32 cellular contexts compared by ENCODE assay signal in the genomic region with DNA sequence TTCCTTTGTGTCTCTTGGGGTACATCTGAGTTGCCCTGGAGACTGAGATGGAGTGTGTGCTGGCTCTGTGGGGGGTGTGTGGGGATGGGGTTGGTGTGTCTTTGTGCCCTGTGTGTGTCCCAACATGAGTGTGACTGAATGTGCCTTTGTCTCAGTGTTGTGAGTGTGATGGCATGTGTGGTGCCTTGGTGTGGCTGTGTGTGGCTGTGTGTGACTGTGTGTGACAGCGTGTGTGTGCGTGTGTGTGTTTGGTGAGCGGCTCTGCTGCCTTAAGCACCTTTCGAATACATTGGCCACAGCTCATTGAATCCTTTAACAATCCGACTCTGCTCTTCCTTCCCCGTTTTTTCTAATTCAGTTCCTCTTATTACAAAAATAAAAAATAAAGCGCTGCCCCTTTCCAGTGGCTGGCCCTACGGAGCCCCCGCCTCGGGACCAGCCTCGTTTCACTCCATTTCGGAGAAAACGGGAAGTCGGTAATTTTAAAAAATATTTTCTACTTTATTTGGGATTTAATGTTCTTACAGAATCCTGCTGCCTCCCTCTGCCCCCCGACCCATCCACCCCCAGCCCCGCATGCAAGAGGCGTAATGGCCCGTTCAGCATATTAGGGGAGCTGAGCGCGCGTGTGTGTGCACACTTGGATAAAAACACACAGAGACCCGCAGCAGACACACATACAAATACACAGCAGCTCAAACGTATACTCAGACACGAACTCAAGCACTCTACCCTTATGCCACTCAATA.
"Had no signal": no experiment of that assay in that cellular context is flagged by ENCODE, and none has a peak within 500 bp of the region (broad histone marks: within the 10 kb centered on the region; RNA-seq: fewer than 3 reads in every experiment).

No MANE protein-coding gene starts in this region.

- H3K36me3 ChIP-seq: brain microvascular endothelial cell, esophagus squamous epithelium, heart right ventricle, neural progenitor cell, sigmoid colon, thoracic aorta, vagina had no signal

- H3K9me3 Mint-ChIP-seq: activated naive CD4-positive, alpha-beta T cell treated with anti-CD3 and anti-CD28 coated beads for 36 hours; activated naive CD8-positive, alpha-beta T cell treated with anti-CD3 and anti-CD28 coated beads, Interleukin-2, amount 10 ng/mL, durations not matched to agents 7 days and 5 days; activated T-helper 1 cell treated with anti-CD3 and anti-CD28 coated beads, Interleukin-12 subunit alpha, Interleukin-12 subunit beta, Interleukin-2, Interleukin-4 antibody, amounts not matched to agents 30 ng/mL and 10 ng/mL and 1 ng/mL, durations not matched to agents 14 hours and 24 hours and 36 hours; dendritic cell treated with granulocyte-macrophage colony-stimulating factor and Interleukin-4, amounts not matched to agents 40 ng/mL and 50 ng/mL, for 4 days; natural killer cell; neural progenitor cell; stimulated activated effector memory CD8-positive, alpha-beta T cell treated with anti-CD3 and anti-CD28 coated beads, Interleukin-12 subunit alpha, Interleukin-12 subunit beta, amount 100 ng/mL, for 72 hours; stimulated activated naive CD8-positive, alpha-beta T cell treated with anti-CD3 and anti-CD28 coated beads, Interleukin-15, Interleukin-2, amounts not matched to agents 100 ng/mL and 50 ng/mL, for 24 hours; T-helper 1 cell treated with Interleukin-12 subunit alpha and Interleukin-12 subunit beta and Interleukin-4 antibody, amounts not matched to agents 30 μg/mL and 1 μg/mL, for 36 hours had no signal

- H3K4me3 ChIP-seq: esophagus squamous epithelium, heart right ventricle, sigmoid colon, thoracic aorta, vagina had no signal

- H3K4me1 ChIP-seq: esophagus squamous epithelium, heart right ventricle, neural progenitor cell, sigmoid colon, vagina had no signal

- H2AFZ ChIP-seq: neural progenitor cell had no signal

- DNase-seq: activated CD4-positive, alpha-beta T cell treated with anti-CD3 and anti-CD28 coated beads for 4 hours; activated CD4-positive, alpha-beta T cell treated with anti-CD3 and anti-CD28 coated beads, Interleukin-2, amount 50 U/mL, for 4 hours; activated effector memory CD4-positive, alpha-beta T cell treated with anti-CD3 and anti-CD28 coated beads, Interleukin-2, amount 50 U/mL, for 16 hours; activated naive CD4-positive, alpha-beta T cell treated with anti-CD3 and anti-CD28 coated beads for 36 hours; activated naive CD8-positive, alpha-beta T cell treated with anti-CD3 and anti-CD28 coated beads, Interleukin-2, amount 10 ng/mL, durations not matched to agents 7 days and 5 days; activated T-cell treated with anti-CD3 and anti-CD28 coated beads for 4 hours; brain microvascular endothelial cell; caudate nucleus; effector CD4-positive, alpha-beta T cell; esophagus squamous epithelium; foreskin melanocyte; heart right ventricle; kidney glomerular epithelial cell; mammary epithelial cell; natural killer cell; sigmoid colon; small intestine; stimulated activated CD4-positive, alpha-beta T cell treated with anti-CD3 and anti-CD28 coated beads, Interleukin-4, amount 100 ng/mL, for 24 hours; SW 1271; T-helper 9 cell; trophoblast cell had no signal

- H3K27me3 ChIP-seq: vagina had no signal

- H3K27ac Mint-ChIP-seq: activated naive CD4-positive, alpha-beta T cell treated with anti-CD3 and anti-CD28 coated beads for 36 hours; activated naive CD8-positive, alpha-beta T cell treated with anti-CD3 and anti-CD28 coated beads, Interleukin-2, amount 10 ng/mL, durations not matched to agents 7 days and 5 days; activated T-helper 1 cell treated with anti-CD3 and anti-CD28 coated beads, Interleukin-12 subunit alpha, Interleukin-12 subunit beta, Interleukin-2, Interleukin-4 antibody, amounts not matched to agents 30 ng/mL and 10 ng/mL and 1 ng/mL, durations not matched to agents 14 hours and 24 hours and 36 hours; dendritic cell treated with granulocyte-macrophage colony-stimulating factor and Interleukin-4, amounts not matched to agents 40 ng/mL and 50 ng/mL, for 4 days; natural killer cell; neural progenitor cell; stimulated activated effector memory CD8-positive, alpha-beta T cell treated with anti-CD3 and anti-CD28 coated beads, Interleukin-12 subunit alpha, Interleukin-12 subunit beta, amount 100 ng/mL, for 72 hours; stimulated activated naive CD8-positive, alpha-beta T cell treated with anti-CD3 and anti-CD28 coated beads, Interleukin-15, Interleukin-2, amounts not matched to agents 100 ng/mL and 50 ng/mL, for 24 hours; T-helper 1 cell treated with Interleukin-12 subunit alpha and Interleukin-12 subunit beta and Interleukin-4 antibody, amounts not matched to agents 30 μg/mL and 1 μg/mL, for 36 hours had no signal

- H3K27ac ChIP-seq: brain microvascular endothelial cell, esophagus squamous epithelium, heart right ventricle, neural progenitor cell, sigmoid colon, thoracic aorta, vagina, VCaP had no signal

- H3K9ac ChIP-seq: neural progenitor cell had no signal

- H3K4me1 Mint-ChIP-seq: activated naive CD8-positive, alpha-beta T cell treated with anti-CD3 and anti-CD28 coated beads, Interleukin-2, amount 10 ng/mL, durations not matched to agents 7 days and 5 days; natural killer cell; stimulated activated effector memory CD8-positive, alpha-beta T cell treated with anti-CD3 and anti-CD28 coated beads, Interleukin-12 subunit alpha, Interleukin-12 subunit beta, amount 100 ng/mL, for 72 hours had no signal

- FAIRE-seq: astrocyte, small intestine, TTC549 had no signal

- ATAC-seq: heart right ventricle; natural killer cell; stimulated activated effector memory CD8-positive, alpha-beta T cell treated with anti-CD3 and anti-CD28 coated beads, Interleukin-12 subunit alpha, Interleukin-12 subunit beta, amount 100 ng/mL, for 72 hours had no signal

- H3K4me3 Mint-ChIP-seq: activated naive CD4-positive, alpha-beta T cell treated with anti-CD3 and anti-CD28 coated beads for 36 hours; activated naive CD8-positive, alpha-beta T cell treated with anti-CD3 and anti-CD28 coated beads, Interleukin-2, amount 10 ng/mL, durations not matched to agents 7 days and 5 days; activated T-helper 1 cell treated with anti-CD3 and anti-CD28 coated beads, Interleukin-12 subunit alpha, Interleukin-12 subunit beta, Interleukin-2, Interleukin-4 antibody, amounts not matched to agents 30 ng/mL and 10 ng/mL and 1 ng/mL, durations not matched to agents 14 hours and 24 hours and 36 hours; dendritic cell treated with granulocyte-macrophage colony-stimulating factor and Interleukin-4, amounts not matched to agents 40 ng/mL and 50 ng/mL, for 4 days; natural killer cell; neural progenitor cell; stimulated activated effector memory CD8-positive, alpha-beta T cell treated with anti-CD3 and anti-CD28 coated beads, Interleukin-12 subunit alpha, Interleukin-12 subunit beta, amount 100 ng/mL, for 72 hours; stimulated activated naive CD8-positive, alpha-beta T cell treated with anti-CD3 and anti-CD28 coated beads, Interleukin-15, Interleukin-2, amounts not matched to agents 100 ng/mL and 50 ng/mL, for 24 hours; T-helper 1 cell treated with Interleukin-12 subunit alpha and Interleukin-12 subunit beta and Interleukin-4 antibody, amounts not matched to agents 30 μg/mL and 1 μg/mL, for 36 hours had no signal

- H3K9me3 ChIP-seq: esophagus squamous epithelium, heart right ventricle, sigmoid colon, thoracic aorta, vagina had no signal

- H3K36me3 Mint-ChIP-seq: activated naive CD8-positive, alpha-beta T cell treated with anti-CD3 and anti-CD28 coated beads, Interleukin-2, amount 10 ng/mL, durations not matched to agents 7 days and 5 days; natural killer cell; neural progenitor cell; stimulated activated effector memory CD8-positive, alpha-beta T cell treated with anti-CD3 and anti-CD28 coated beads, Interleukin-12 subunit alpha, Interleukin-12 subunit beta, amount 100 ng/mL, for 72 hours had no signal
